ENCODE assay signal across 8 cellular contexts in the genomic region with DNA sequence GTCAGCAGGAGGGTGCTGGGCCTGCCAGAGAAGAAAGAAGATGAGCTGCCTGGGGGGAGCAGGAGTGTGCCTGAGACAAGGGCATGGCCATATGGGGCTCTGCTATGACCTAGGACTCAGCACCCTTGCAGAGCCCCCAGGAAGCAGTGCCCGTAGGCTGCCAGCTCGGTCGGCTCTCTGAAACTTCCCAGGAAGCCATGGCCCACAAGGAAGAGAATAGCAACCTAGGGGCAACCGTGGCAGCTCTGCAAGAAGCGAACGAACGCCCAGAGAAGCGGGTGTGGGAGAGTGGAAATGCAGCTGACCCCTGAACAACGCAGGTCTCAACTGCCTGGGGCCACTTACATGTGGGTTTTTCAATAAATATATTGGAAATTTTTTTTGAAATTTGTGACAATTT. TPM values are rescaled to one million over a fixed set of nuclear protein-coding genes. Genes with fewer than 3 reads are reported as not detected.
"Had no signal": no experiment of that assay in that cellular context is flagged by ENCODE, and none has a peak within 500 bp of the region (broad histone marks: within the 10 kb centered on the region; RNA-seq: fewer than 3 reads in every experiment).

No MANE protein-coding gene starts in this region.

- H3K27ac Mint-ChIP-seq: GM23338, IgD-negative memory B cell had no signal

- H3K9me3 Mint-ChIP-seq: GM23338, H9, IgD-negative memory B cell had no signal

- FAIRE-seq: H1, H54, HTR-8/SVneo had no signal

- H3K4me1 Mint-ChIP-seq: GM23338, H9 had no signal

- H3K4me3 ChIP-seq: GM23338 had no signal

- DNase-seq: H9, HCEC 1CT had no signal

- H3K27me3 Mint-ChIP-seq: IgD-negative memory B cell had no signal

- H3K4me2 ChIP-seq: GM23338 had no signal

- H3K4me3 Mint-ChIP-seq: GM23338, H9, IgD-negative memory B cell had no signal

- H2AFZ ChIP-seq: GM23338 had no signal

- ATAC-seq: GM23338 had no signal

RNA-seq across cellular contexts. Expression of a gene that starts 10.7 kb away (rescaled TPM):
- total RNA-seq: HT-29 had no signal
